ENCODE assay signal across 23 cellular contexts in the genomic region with DNA sequence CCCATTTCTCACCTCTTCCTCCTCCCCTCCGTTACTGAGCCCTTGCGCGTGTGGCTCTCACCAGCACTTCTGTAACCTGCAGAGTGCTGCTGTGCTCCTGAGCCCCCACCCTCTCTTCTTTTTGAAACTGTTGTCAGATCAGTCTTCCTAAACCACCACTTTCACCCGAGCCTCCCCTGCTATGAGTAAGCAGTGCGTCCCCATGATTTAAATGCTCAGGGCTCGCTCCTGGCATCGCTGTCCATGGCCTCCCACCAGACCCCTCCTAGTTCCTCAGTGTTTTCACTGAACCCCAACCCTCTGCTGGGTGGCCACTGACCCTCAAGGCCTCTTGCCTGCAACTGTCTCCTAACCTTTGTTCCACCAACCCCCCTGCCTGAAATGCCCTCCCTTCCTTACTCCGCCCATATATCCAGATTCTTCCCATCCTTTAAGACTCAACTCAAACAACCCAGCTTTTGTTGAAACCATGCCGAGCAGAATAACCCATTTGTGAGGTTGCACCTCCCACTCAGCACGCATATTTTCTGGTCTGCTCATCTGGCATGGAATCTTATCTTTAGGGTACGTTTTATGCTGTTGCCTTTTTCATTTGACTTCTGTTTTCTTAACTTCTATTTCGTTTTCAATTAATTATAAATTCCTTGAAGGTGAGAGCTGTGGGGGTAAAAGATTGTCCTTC.
DNase-seq lines count a peak whose midpoint lies in the region; ATAC-seq and TF ChIP-seq lines count a peak whose summit lies in the region.
"Had no signal": no experiment of that assay in that cellular context is flagged by ENCODE, and none has a peak within 500 bp of the region (broad histone marks: within the 10 kb centered on the region; RNA-seq: fewer than 3 reads in every experiment).

No MANE protein-coding gene starts in this region.

- ATAC-seq in GM18868 (IDR thresholded peaks at IDR 0.05; ENCODE audit: unreplicated experiment) (no peak), HG03135 (IDR thresholded peaks at IDR 0.05; ENCODE audit: unreplicated experiment) (no peak)
- ATAC-seq: gastroesophageal sphincter; naive thymus-derived CD4-positive, alpha-beta T cell had no signal

- DNase-seq in AG08396 (ENCODE audit: low spot score), result peak; percentile 42
- DNase-seq in NCI-H226, result peak; percentile 75
- DNase-seq in cardiac fibroblast (ENCODE audit: low read depth in 2 of 2), result peak; percentile 52 to 59
- no peak for DNase-seq in neural crest cell (ENCODE audit: low read depth, low spot score)
- DNase-seq in OCI-LY7 (ENCODE audit: low spot score), result no peak
- DNase-seq in activated T-cell treated with anti-CD3 and anti-CD28 coated beads, Interleukin-2, amount 50 U/mL, for 48 hours, result no peak
- DNase-seq: activated CD4-positive, alpha-beta T cell treated with anti-CD3 and anti-CD28 coated beads, Interleukin-2, amount 10 ng/mL, durations not matched to agents 7 days and 5 days; activated CD8-positive, alpha-beta memory T cell treated with anti-CD3 and anti-CD28 coated beads, Interleukin-2, amount 50 U/mL, for 4 hours; activated gamma-delta T cell treated with Interleukin-2 at 50 U/mL for 16 hours; amygdala; colonic mucosa; DMS153; mesenchymal stem cell; naive thymus-derived CD4-positive, alpha-beta T cell; NCI-H1930; NCI-H446 treated with DMSO at 0.1 percent for 48 hours; NK-92 treated with Interleukin-12 subunit alpha and Interleukin-12 subunit beta, amount 100 ng/mL, for 24 hours; RPMI8226; stimulated activated CD4-positive, alpha-beta T cell treated with anti-CD3 and anti-CD28 coated beads, Interleukin-4, amount 100 ng/mL, for 24 hours; SW 1271 had no signal

- no peaks in the 10 kb centered on the region for H3K9me2 ChIP-seq in OCI-LY7 (ENCODE audit: insufficient read depth, low read length)

- POLR2A ChIA-PET in OCI-LY7 (lab: Charles Lee), result interaction anchor here (0.9 kb wide), 1 partner anchor 11 kb away, joined by 3 read pairs; no protein-coding TSS in a partner anchor

- peaks cover 36% of the 10 kb centered on the region for H3K36me3 Mint-ChIP-seq in neural crest cell (ENCODE audit: low read depth)

- H2AFZ ChIP-seq in OCI-LY7 (ENCODE audit: low read length), result no peak overlapping the region

- intact Hi-C loops in OCI-LY7 (cut with micrococcal nuclease; ENCODE audit: unreplicated experiment), result no loop called here

- H3K4me3 Mint-ChIP-seq in neural crest cell, result peak overlapping the region; percentile 3
- H3K4me3 Mint-ChIP-seq: activated CD4-positive, alpha-beta T cell treated with anti-CD3 and anti-CD28 coated beads, Interleukin-2, amount 10 ng/mL, durations not matched to agents 7 days and 5 days; naive thymus-derived CD4-positive, alpha-beta T cell had no signal

- H3K4me2 ChIP-seq in OCI-LY7 (ENCODE audit: low read length), result no peak overlapping the region

- H3K79me2 ChIP-seq in OCI-LY7 (ENCODE audit: insufficient read depth, low read depth, low read length), result no peaks in the 10 kb centered on the region

- no peaks in the 10 kb centered on the region for H3K27me3 Mint-ChIP-seq in neural crest cell (ENCODE audit: low read depth)
- H3K27me3 Mint-ChIP-seq: activated CD4-positive, alpha-beta T cell treated with anti-CD3 and anti-CD28 coated beads, Interleukin-2, amount 10 ng/mL, durations not matched to agents 7 days and 5 days had no signal

- H3K9me3 Mint-ChIP-seq in neural crest cell, result peaks cover 4% of the 10 kb centered on the region

- CTCF ChIA-PET in OCI-LY7 (lab: Charles Lee; ENCODE audit: unreplicated experiment), result no interaction called here

- no peak overlapping the region for H3K27ac ChIP-seq in OCI-LY7 (ENCODE audit: low read depth, low read length, poor library complexity, severe bottlenecking)
- H3K27ac ChIP-seq: colonic mucosa had no signal

- BruUV-seq in OCI-LY7 (replicated peaks; lab: Mats Ljungman, UMichigan), result no TSS peak

- no peaks in the 10 kb centered on the region for H4K20me1 ChIP-seq in OCI-LY7 (ENCODE audit: insufficient read depth, low read length)

- peaks cover 17% of the 10 kb centered on the region for H3K4me1 Mint-ChIP-seq in neural crest cell
- H3K4me1 Mint-ChIP-seq: activated CD4-positive, alpha-beta T cell treated with anti-CD3 and anti-CD28 coated beads, Interleukin-2, amount 10 ng/mL, durations not matched to agents 7 days and 5 days had no signal

- no peaks in the 10 kb centered on the region for H3K36me3 ChIP-seq in OCI-LY7 (ENCODE audit: insufficient read depth, low read length)
- H3K36me3 ChIP-seq: colonic mucosa had no signal

- no peaks in the 10 kb centered on the region for H3K4me1 ChIP-seq in OCI-LY7 (ENCODE audit: insufficient read depth, low read length, poor library complexity, severe bottlenecking)
- H3K4me1 ChIP-seq: gastroesophageal sphincter had no signal

- no peaks in the 10 kb centered on the region for H3K9me3 ChIP-seq in OCI-LY7 (ENCODE audit: low read length)
- H3K9me3 ChIP-seq: colonic mucosa had no signal

- TF ChIP-seq CTCF in cardiac fibroblast (IDR thresholded peaks at IDR 0.05; ENCODE audit: low read depth, low read length), result no peak
- TF ChIP-seq CTCF in neural crest cell (conservative IDR thresholded peaks at IDR 0.05), result no peak
- no peak for TF ChIP-seq CTCF in OCI-LY7 (conservative IDR thresholded peaks at IDR 0.05; ENCODE audit: low read length)

- peak overlapping the region; percentile 40 for H3K27ac Mint-ChIP-seq in neural crest cell (ENCODE audit: unreplicated experiment)
- H3K27ac Mint-ChIP-seq: activated CD4-positive, alpha-beta T cell treated with anti-CD3 and anti-CD28 coated beads, Interleukin-2, amount 10 ng/mL, durations not matched to agents 7 days and 5 days; naive thymus-derived CD4-positive, alpha-beta T cell had no signal

- no peak overlapping the region for H3K4me3 ChIP-seq in cardiac fibroblast (replicated peaks in 1 of 2; ENCODE audit: low read depth in 2 of 2, low read length in 2 of 2)
- H3K4me3 ChIP-seq in OCI-LY7 (ENCODE audit: low read depth, low read length, poor library complexity, severe bottlenecking), result no peak overlapping the region
- H3K4me3 ChIP-seq: colonic mucosa, gastroesophageal sphincter had no signal

Comparison
In these comparisons a context has a peak if more than half of its experiments do, and no peak if none do; other contexts are left out.
1. DNase-seq: peak in AG08396 (single experiment), NCI-H226 (single experiment) and cardiac fibroblast (2 of 2); none in neural crest cell (single experiment), OCI-LY7 (single experiment) and activated T-cell treated with anti-CD3 and anti-CD28 coated beads, Interleukin-2, amount 50 U/mL, for 48 hours (0 of 2).